ENCODE assay signal across 8 cellular contexts in the genomic region with DNA sequence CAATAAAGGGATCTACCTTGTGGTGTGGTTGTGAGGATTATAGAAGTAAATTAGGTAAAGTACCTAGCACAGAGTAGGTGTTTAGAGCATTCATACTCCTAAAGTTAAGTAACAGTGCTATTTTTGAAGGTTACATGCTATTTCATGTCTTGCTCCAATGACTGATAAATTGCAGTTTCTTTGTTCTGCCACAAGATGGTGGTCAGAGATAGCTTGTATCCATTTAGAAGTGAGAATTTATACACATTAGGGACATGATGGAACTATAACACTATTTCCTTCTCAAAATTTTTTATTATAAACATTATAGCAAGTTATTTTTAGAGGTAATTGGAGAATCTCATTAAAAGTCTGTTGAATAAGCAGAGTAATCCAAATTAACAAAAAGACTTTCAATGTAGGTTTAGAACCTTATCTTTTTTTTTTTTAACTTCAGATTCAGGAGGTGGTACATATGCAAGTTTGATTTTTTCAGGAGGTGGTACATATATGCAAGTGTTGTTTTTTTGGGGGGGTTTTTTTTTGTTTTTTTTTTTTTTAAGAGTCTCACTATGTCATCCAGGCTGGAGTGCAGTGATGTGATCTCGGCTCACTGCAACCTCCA. TPM values are rescaled to one million over a fixed set of nuclear protein-coding genes. Genes with fewer than 3 reads are reported as not detected.
DNase-seq lines count a peak whose midpoint lies in the region; ATAC-seq and TF ChIP-seq lines count a peak whose summit lies in the region.
"Had no signal": no experiment of that assay in that cellular context is flagged by ENCODE, and none has a peak within 500 bp of the region (broad histone marks: within the 10 kb centered on the region; RNA-seq: fewer than 3 reads in every experiment).

No MANE protein-coding gene starts in this region.

- no peaks in the 10 kb centered on the region for H3K27me3 ChIP-seq in DOHH2 (ENCODE audit: control insufficient read depth, low read length)
- H3K27me3 ChIP-seq in lung (ENCODE audit: control insufficient read depth, insufficient read depth) = no peaks in the 10 kb centered on the region

- no peak overlapping the region for H3K4me2 ChIP-seq in DOHH2 (ENCODE audit: low read length)

- no peak overlapping the region for H3K4me3 ChIP-seq in DOHH2 (ENCODE audit: low read length)
- H3K4me3 ChIP-seq in lung = no peak overlapping the region
- H3K4me3 ChIP-seq: skin epidermis had no signal

- peak; percentile 52 for TF ChIP-seq CTCF in DOHH2 (IDR thresholded peaks at IDR 0.05; ENCODE audit: low read depth, low read length, poor library complexity, severe bottlenecking)
- peak; percentile 53 for TF ChIP-seq CTCF in lung (IDR thresholded peaks at IDR 0.05; ENCODE audit: control extremely low read depth, extremely low read depth)

- H3K36me3 ChIP-seq in DOHH2 (ENCODE audit: control insufficient read depth, low read length) (peaks cover 70% of the 10 kb centered on the region), lung (ENCODE audit: control insufficient read depth in 2 of 2, insufficient read depth in 2 of 2, low read length in 2 of 2) (peaks cover 2 to 9% of the 10 kb centered on the region in 2 donors)

- peaks cover 3% of the 10 kb centered on the region; the same call in 1 of the 2 replicates for H4K20me1 ChIP-seq in DOHH2 (ENCODE audit: control insufficient read depth, insufficient read depth, low read depth, low read length)

- H3K9me3 ChIP-seq in DOHH2 (ENCODE audit: control insufficient read depth, insufficient read depth, low read length) = no peaks in the 10 kb centered on the region
- no peaks in the 10 kb centered on the region for H3K9me3 ChIP-seq in lung (ENCODE audit: control insufficient read depth in 2 of 2, insufficient read depth in 1 of 2, low read length in 1 of 2)

- ATAC-seq in GM21447 (IDR thresholded peaks at IDR 0.05; ENCODE audit: unreplicated experiment) (peak; percentile 53), lung (ENCODE audit: insufficient read depth, low FRiP score) (no peak)

- H3K4me1 ChIP-seq in DOHH2 (ENCODE audit: control insufficient read depth, low read length) (no peaks in the 10 kb centered on the region), lung (ENCODE audit: control insufficient read depth in 2 of 2, insufficient read depth in 2 of 2, low read length in 2 of 2) (peaks cover 0 to 6% of the 10 kb centered on the region in 2 donors)

- H3K79me2 ChIP-seq in DOHH2 (ENCODE audit: control insufficient read depth, low read length) = peaks cover 73% of the 10 kb centered on the region

- DNase-seq in NCI-H446 treated with DMSO at 0.1 percent for 48 hours (lab: John Stamatoyannopoulos, UW) = peak; percentile 31
- peak; percentile 32 for DNase-seq in central memory CD4-positive, alpha-beta T cell
- no peak for DNase-seq in lung (ENCODE audit: low spot score)
- no peak for DNase-seq in ecto neural progenitor cell (ENCODE audit: low spot score)
- DNase-seq in effector CD4-positive, alpha-beta T cell = no peak

- WGBS in lung, 2 donors = 98 to 100% methylated on average over 1 of the region's 1 CpG

- H3K9me2 ChIP-seq in DOHH2 (replicated peaks; ENCODE audit: control insufficient read depth, low read length) = no peaks in the 10 kb centered on the region

- peaks cover 21% of the 10 kb centered on the region for H3F3A ChIP-seq in DOHH2 (ENCODE audit: control insufficient read depth, insufficient read depth)

- H3K27ac ChIP-seq in DOHH2 (ENCODE audit: low read depth, low read length) = no peak overlapping the region
- H3K27ac ChIP-seq in lung (ENCODE audit: low read depth in 1 of 2, low read length in 1 of 2) = no peak overlapping the region
- H3K27ac ChIP-seq: skin epidermis had no signal

RNA-seq across cellular contexts. Expression of a gene that starts 17.1 kb away (rescaled TPM):
- 10 to 100 TPM; 49.9 to 88.4 TPM for total RNA-seq in lung
- polyA plus RNA-seq in lung = 10 to 100 TPM; 17.4 to 22.0 TPM

RNA-seq across cellular contexts. Expression of a gene that starts 17.4 kb away (rescaled TPM):
- total RNA-seq in lung = 10 to 100 TPM; 24.4 to 35.3 TPM
- polyA plus RNA-seq in lung = 10 to 100 TPM in 1 of 2 donors, 1 to 10 TPM in 1; 8.0 to 13.7 TPM

Comparison
In these comparisons a context has a peak if more than half of its experiments do, and no peak if none do; other contexts are left out.
1. DNase-seq: peak in NCI-H446 treated with DMSO at 0.1 percent for 48 hours (single experiment) and central memory CD4-positive, alpha-beta T cell (single experiment); none in lung (single experiment), ecto neural progenitor cell (single experiment) and effector CD4-positive, alpha-beta T cell (single experiment).